Comparison of ENCODE assay signal across 1 cellular context in genomic region chr4:40205259-40206198, GRCh38.
TF ChIP-seq lines count a peak whose summit lies in the region.

No MANE protein-coding gene starts in this region.

TF ChIP-seq in K562, 482 proteins besides CTCF, POLR2A, EP300 and RAD21 (continued from another document and continues in another):
- TF ChIP-seq, protein P1, sequence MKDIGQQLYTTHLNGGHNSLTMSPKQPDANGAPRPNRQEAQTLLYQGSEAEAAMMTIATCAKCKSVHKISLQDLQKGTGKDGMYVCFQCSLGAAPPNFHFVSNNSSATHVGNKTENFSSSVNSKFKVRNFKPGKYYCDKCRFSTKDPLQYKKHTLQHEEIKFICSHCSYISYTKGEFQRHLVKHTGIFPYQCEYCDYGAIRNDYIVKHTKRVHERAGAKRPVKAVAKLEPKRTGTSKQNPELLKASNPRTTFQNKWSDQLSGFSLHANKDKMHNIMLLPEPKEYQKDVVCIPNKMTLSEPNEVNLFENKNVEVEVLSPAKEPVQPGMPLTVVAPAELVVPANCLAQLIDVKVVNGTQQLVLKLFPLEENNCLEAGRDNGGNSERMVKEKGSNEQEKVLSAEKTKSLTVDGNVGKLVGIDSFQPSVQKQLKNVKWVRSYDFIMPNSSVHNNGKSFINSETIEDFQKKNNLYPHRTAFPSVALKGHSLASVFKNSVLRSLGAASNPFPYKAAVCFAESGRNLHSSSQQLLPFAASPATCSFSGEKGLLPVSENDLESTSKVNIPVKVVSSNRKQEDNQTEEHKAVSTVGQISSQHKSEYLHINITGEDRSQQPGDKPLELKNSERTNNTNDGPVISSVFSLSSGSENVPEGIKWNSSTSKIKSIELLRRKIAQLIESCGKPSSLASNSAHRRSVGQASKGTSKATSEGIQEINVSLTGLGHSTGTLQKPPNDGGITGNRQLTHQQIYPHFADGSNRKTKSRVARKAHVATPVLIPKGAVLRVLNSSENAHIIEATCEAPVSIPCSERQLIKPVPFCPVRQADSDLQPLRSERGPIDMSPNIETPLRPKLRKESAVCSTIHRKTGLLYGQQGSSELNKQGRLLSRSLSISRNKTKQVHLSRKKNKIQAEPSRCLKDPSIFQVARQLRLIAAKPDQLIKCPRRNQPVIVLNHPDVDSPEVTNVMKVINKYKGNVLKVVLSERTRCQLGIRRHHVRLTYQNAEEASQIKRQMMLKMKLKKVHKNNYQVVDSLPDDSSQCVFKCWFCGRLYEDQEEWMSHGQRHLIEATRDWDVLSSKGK (CRISPR knock-in tag; IDR thresholded peaks at IDR 0.05), result no peak
- TF ChIP-seq CEBPZ (IDR thresholded peaks at IDR 0.05; ENCODE audit: borderline replicate concordance, low read depth, low read length) (no peak), RUNX1 (IDR thresholded peaks at IDR 0.05; ENCODE audit: low read depth) (no peak), L3MBTL2 (IDR thresholded peaks at IDR 0.05) (no peak; the same call in 1 of the 2 replicates), ZNF785 (CRISPR knock-in tag; IDR thresholded peaks at IDR 0.05) (no peak), ARID1B (IDR thresholded peaks at IDR 0.05) (peak; percentile 95), MAFG (tag; conservative IDR thresholded peaks at IDR 0.05) (no peak), ZNF449 (CRISPR knock-in tag; IDR thresholded peaks at IDR 0.05) (peak; percentile 86), ZNF146 (CRISPR knock-in tag; IDR thresholded peaks at IDR 0.05; ENCODE audit: unreplicated experiment) (no peak), ADNP (tag; IDR thresholded peaks at IDR 0.05) (no peak), POLR2AphosphoS5 (IDR thresholded peaks at IDR 0.05; ENCODE audit: control insufficient read depth, insufficient read depth, low read depth, low read length) (peak; percentile 63; the same call in 1 of the 2 replicates), RFX5 (IDR thresholded peaks at IDR 0.05; ENCODE audit: low read depth, low read length) (no peak), RBM25 (IDR thresholded peaks at IDR 0.05; ENCODE audit: low read depth, low read length, severe bottlenecking) (no peak), NR2C2 (CRISPR knock-in tag; IDR thresholded peaks at IDR 0.05) (no peak), NR2C2 (tag; IDR thresholded peaks at IDR 0.05) (no peak; the same call in 1 of the 2 replicates), PHB (CRISPR knock-in tag; IDR thresholded peaks at IDR 0.05) (no peak), ZBTB7A (IDR thresholded peaks at IDR 0.05; ENCODE audit: borderline replicate concordance, control insufficient read depth, low read depth, low read length) (no peak), PYGO2 (tag; IDR thresholded peaks at IDR 0.05) (0 out of 2 replicates have a peak, but pooled peaks have one; percentile 37), MYC (IDR thresholded peaks at IDR 0.05; ENCODE audit: low read depth, low read length) (peak; percentile 14; the same call in 1 of the 2 replicates), MYC (CRISPR knock-in tag; IDR thresholded peaks at IDR 0.05; ENCODE audit: borderline replicate concordance, low read depth) (no peak), TAF7 (tag; IDR thresholded peaks at IDR 0.05) (no peak), SMARCE1 (IDR thresholded peaks at IDR 0.05) (peak; percentile 90), GABPA (tag; conservative IDR thresholded peaks at IDR 0.05; ENCODE audit: low read depth) (peak; percentile 27; the same call in 1 of the 2 replicates), RNF2 (IDR thresholded peaks at IDR 0.05) (peak; percentile 86; the same call in 1 of the 2 replicates), ZNF778 (CRISPR knock-in tag; IDR thresholded peaks at IDR 0.05) (no peak), ZNF274 (IDR thresholded peaks at IDR 0.05; ENCODE audit: borderline replicate concordance, low read depth, low read length) (no peak), SRSF9 (IDR thresholded peaks at IDR 0.05; ENCODE audit: borderline replicate concordance, low read depth, low read length) (no peak), KAT2B (IDR thresholded peaks at IDR 0.05; ENCODE audit: low read depth, low read length) (no peak), PML (IDR thresholded peaks at IDR 0.05; ENCODE audit: low read length) (peak; percentile 74)
- TF ChIP-seq, protein P2, sequence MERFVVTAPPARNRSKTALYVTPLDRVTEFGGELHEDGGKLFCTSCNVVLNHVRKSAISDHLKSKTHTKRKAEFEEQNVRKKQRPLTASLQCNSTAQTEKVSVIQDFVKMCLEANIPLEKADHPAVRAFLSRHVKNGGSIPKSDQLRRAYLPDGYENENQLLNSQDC (CRISPR knock-in tag; IDR thresholded peaks at IDR 0.05), result 0 out of 2 replicates have a peak, but pooled peaks have one; percentile 46
- TF ChIP-seq, protein P3, sequence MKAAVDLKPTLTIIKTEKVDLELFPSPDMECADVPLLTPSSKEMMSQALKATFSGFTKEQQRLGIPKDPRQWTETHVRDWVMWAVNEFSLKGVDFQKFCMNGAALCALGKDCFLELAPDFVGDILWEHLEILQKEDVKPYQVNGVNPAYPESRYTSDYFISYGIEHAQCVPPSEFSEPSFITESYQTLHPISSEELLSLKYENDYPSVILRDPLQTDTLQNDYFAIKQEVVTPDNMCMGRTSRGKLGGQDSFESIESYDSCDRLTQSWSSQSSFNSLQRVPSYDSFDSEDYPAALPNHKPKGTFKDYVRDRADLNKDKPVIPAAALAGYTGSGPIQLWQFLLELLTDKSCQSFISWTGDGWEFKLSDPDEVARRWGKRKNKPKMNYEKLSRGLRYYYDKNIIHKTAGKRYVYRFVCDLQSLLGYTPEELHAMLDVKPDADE (conservative IDR thresholded peaks at IDR 0.05; ENCODE audit: control insufficient read depth, low read depth, low read length), result no peak
- TF ChIP-seq, protein P4, sequence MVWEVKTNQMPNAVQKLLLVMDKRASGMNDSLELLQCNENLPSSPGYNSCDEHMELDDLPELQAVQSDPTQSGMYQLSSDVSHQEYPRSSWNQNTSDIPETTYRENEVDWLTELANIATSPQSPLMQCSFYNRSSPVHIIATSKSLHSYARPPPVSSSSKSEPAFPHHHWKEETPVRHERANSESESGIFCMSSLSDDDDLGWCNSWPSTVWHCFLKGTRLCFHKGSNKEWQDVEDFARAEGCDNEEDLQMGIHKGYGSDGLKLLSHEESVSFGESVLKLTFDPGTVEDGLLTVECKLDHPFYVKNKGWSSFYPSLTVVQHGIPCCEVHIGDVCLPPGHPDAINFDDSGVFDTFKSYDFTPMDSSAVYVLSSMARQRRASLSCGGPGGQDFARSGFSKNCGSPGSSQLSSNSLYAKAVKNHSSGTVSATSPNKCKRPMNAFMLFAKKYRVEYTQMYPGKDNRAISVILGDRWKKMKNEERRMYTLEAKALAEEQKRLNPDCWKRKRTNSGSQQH (CRISPR knock-in tag; IDR thresholded peaks at IDR 0.05), result no peak
- TF ChIP-seq, protein P5, sequence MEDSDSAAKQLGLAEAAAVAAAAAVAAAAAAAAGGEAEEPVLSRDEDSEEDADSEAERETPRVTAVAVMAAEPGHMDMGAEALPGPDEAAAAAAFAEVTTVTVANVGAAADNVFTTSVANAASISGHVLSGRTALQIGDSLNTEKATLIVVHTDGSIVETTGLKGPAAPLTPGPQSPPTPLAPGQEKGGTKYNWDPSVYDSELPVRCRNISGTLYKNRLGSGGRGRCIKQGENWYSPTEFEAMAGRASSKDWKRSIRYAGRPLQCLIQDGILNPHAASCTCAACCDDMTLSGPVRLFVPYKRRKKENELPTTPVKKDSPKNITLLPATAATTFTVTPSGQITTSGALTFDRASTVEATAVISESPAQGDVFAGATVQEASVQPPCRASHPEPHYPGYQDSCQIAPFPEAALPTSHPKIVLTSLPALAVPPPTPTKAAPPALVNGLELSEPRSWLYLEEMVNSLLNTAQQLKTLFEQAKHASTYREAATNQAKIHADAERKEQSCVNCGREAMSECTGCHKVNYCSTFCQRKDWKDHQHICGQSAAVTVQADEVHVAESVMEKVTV (CRISPR knock-in tag; IDR thresholded peaks at IDR 0.05), result no peak
- TF ChIP-seq, protein P6, sequence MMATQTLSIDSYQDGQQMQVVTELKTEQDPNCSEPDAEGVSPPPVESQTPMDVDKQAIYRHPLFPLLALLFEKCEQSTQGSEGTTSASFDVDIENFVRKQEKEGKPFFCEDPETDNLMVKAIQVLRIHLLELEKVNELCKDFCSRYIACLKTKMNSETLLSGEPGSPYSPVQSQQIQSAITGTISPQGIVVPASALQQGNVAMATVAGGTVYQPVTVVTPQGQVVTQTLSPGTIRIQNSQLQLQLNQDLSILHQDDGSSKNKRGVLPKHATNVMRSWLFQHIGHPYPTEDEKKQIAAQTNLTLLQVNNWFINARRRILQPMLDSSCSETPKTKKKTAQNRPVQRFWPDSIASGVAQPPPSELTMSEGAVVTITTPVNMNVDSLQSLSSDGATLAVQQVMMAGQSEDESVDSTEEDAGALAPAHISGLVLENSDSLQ (IDR thresholded peaks at IDR 0.05), result peak; percentile 47; the same call in 1 of the 2 replicates
- TF ChIP-seq, protein P7, sequence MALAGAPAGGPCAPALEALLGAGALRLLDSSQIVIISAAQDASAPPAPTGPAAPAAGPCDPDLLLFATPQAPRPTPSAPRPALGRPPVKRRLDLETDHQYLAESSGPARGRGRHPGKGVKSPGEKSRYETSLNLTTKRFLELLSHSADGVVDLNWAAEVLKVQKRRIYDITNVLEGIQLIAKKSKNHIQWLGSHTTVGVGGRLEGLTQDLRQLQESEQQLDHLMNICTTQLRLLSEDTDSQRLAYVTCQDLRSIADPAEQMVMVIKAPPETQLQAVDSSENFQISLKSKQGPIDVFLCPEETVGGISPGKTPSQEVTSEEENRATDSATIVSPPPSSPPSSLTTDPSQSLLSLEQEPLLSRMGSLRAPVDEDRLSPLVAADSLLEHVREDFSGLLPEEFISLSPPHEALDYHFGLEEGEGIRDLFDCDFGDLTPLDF (CRISPR knock-in tag; IDR thresholded peaks at IDR 0.05), result 0 out of 2 replicates have a peak, but pooled peaks have one; percentile 49
- TF ChIP-seq, protein P8, sequence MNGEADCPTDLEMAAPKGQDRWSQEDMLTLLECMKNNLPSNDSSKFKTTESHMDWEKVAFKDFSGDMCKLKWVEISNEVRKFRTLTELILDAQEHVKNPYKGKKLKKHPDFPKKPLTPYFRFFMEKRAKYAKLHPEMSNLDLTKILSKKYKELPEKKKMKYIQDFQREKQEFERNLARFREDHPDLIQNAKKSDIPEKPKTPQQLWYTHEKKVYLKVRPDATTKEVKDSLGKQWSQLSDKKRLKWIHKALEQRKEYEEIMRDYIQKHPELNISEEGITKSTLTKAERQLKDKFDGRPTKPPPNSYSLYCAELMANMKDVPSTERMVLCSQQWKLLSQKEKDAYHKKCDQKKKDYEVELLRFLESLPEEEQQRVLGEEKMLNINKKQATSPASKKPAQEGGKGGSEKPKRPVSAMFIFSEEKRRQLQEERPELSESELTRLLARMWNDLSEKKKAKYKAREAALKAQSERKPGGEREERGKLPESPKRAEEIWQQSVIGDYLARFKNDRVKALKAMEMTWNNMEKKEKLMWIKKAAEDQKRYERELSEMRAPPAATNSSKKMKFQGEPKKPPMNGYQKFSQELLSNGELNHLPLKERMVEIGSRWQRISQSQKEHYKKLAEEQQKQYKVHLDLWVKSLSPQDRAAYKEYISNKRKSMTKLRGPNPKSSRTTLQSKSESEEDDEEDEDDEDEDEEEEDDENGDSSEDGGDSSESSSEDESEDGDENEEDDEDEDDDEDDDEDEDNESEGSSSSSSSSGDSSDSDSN (IDR thresholded peaks at IDR 0.05; ENCODE audit: borderline replicate concordance in 1 of 2, low read depth in 2 of 2, low read length in 2 of 2), result peak; percentile 17 to 39; a peak in 1 of 4 replicates
- TF ChIP-seq, protein P9, sequence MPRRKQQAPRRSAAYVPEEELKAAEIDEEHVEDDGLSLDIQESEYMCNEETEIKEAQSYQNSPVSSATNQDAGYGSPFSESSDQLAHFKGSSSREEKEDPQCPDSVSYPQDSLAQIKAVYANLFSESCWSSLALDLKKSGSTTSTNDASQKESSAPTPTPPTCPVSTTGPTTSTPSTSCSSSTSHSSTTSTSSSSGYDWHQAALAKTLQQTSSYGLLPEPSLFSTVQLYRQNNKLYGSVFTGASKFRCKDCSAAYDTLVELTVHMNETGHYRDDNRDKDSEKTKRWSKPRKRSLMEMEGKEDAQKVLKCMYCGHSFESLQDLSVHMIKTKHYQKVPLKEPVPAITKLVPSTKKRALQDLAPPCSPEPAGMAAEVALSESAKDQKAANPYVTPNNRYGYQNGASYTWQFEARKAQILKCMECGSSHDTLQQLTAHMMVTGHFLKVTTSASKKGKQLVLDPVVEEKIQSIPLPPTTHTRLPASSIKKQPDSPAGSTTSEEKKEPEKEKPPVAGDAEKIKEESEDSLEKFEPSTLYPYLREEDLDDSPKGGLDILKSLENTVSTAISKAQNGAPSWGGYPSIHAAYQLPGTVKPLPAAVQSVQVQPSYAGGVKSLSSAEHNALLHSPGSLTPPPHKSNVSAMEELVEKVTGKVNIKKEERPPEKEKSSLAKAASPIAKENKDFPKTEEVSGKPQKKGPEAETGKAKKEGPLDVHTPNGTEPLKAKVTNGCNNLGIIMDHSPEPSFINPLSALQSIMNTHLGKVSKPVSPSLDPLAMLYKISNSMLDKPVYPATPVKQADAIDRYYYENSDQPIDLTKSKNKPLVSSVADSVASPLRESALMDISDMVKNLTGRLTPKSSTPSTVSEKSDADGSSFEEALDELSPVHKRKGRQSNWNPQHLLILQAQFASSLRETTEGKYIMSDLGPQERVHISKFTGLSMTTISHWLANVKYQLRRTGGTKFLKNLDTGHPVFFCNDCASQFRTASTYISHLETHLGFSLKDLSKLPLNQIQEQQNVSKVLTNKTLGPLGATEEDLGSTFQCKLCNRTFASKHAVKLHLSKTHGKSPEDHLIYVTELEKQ (CRISPR knock-in tag; IDR thresholded peaks at IDR 0.05), result no peak
